In genomic region chr17:75704963-75705875, GRCh38 we compare ENCODE assay signal across 12 cellular contexts.
"Had no signal": no experiment of that assay in that cellular context is flagged by ENCODE, and none has a peak within 500 bp of the region (broad histone marks: within the 10 kb centered on the region; RNA-seq: fewer than 3 reads in every experiment).

No MANE protein-coding gene starts in this region.

- H3K9me3 ChIP-seq: neutrophil, SK-N-SH had no signal

- H3K4me3 ChIP-seq: smooth muscle cell had no signal

- H3K27ac Mint-ChIP-seq: WTC11 had no signal

- H3K9me3 Mint-ChIP-seq: activated naive CD4-positive, alpha-beta T cell treated with anti-CD3 and anti-CD28 coated beads, Interleukin-2, amount 50 U/mL, for 72 hours; brain; naive thymus-derived CD4-positive, alpha-beta T cell; WTC11 had no signal

- H3K4me2 ChIP-seq: SK-N-SH, smooth muscle cell had no signal

- H3K4me1 Mint-ChIP-seq: brain, WTC11 had no signal

- H3K9ac ChIP-seq: SK-N-SH had no signal

- H3K27me3 ChIP-seq: neutrophil had no signal

- DNase-seq: activated CD4-positive, alpha-beta T cell treated with anti-CD3 and anti-CD28 coated beads for 48 hours; activated CD8-positive, alpha-beta memory T cell treated with anti-CD3 and anti-CD28 coated beads for 24 hours; activated T-cell treated with anti-CD3 and anti-CD28 coated beads for 4 hours; amniotic stem cell; naive thymus-derived CD4-positive, alpha-beta T cell; SK-N-SH; trophoblast cell had no signal

- ATAC-seq: activated naive CD4-positive, alpha-beta T cell treated with anti-CD3 and anti-CD28 coated beads, Interleukin-2, amount 50 U/mL, for 72 hours; naive thymus-derived CD4-positive, alpha-beta T cell; WTC11 had no signal

- H3K4me3 Mint-ChIP-seq: brain; naive thymus-derived CD4-positive, alpha-beta T cell; WTC11 had no signal
